14 cellular contexts compared by ENCODE assay signal in the genomic region with DNA sequence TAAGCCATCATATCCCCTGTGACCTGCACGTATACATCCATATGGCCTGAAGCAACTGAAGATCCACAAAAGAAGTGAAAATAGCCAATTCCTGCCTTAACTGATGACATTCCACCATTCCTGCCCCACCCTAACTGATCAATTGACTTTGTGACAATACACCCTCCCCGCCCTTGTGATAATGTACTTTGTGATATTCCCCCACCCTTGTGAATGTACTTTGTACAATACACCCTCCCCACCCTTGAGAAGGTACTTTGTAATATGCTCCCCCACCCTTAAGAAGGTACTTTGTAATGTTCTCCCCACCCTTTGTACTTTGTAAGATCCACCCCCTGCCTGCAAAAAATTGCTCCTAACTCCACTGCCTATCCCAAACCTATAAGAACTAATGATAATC. TPM values are rescaled to one million over a fixed set of nuclear protein-coding genes. Genes with fewer than 3 reads are reported as not detected.
"Had no signal": no experiment of that assay in that cellular context is flagged by ENCODE, and none has a peak within 500 bp of the region (broad histone marks: within the 10 kb centered on the region; RNA-seq: fewer than 3 reads in every experiment).

No MANE protein-coding gene starts in this region.

RNA-seq across cellular contexts. Expression of a gene that starts 29.2 kb away (rescaled TPM):
- total RNA-seq: ascending aorta had no signal

RNA-seq across cellular contexts. Expression of a gene that starts 49.3 kb away (rescaled TPM):
- total RNA-seq: activated naive CD4-positive, alpha-beta T cell treated with anti-CD3 and anti-CD28 coated beads for 36 hours; activated naive CD8-positive, alpha-beta T cell treated with anti-CD3 and anti-CD28 coated beads for 36 hours; activated T-cell treated with anti-CD3 and anti-CD28 coated beads, Interleukin-2, amount 50 U/mL, for 4 hours; activated T-helper 1 cell treated with anti-CD3 and anti-CD28 coated beads, Interleukin-12 subunit alpha, Interleukin-12 subunit beta, Interleukin-2, Interleukin-4 antibody, amounts not matched to agents 30 ng/mL and 10 ng/mL and 1 ng/mL, durations not matched to agents 14 hours and 24 hours and 36 hours; activated T-helper 2 cell treated with anti-CD3 and anti-CD28 coated beads, Interferon-gamma antibody, Interleukin-2, Interleukin-4, amounts not matched to agents 10 μg/mL and 5 μg/mL and 100 μg/mL, durations not matched to agents 14 hours and 24 hours and 36 hours; aorta; ascending aorta; astrocyte; bronchial epithelial cell; cardiac muscle cell; cardiac septum; cerebellum; chondrocyte had no signal
- polyA plus RNA-seq: adrenal gland, cardiac muscle cell had no signal
